In the genomic region with DNA sequence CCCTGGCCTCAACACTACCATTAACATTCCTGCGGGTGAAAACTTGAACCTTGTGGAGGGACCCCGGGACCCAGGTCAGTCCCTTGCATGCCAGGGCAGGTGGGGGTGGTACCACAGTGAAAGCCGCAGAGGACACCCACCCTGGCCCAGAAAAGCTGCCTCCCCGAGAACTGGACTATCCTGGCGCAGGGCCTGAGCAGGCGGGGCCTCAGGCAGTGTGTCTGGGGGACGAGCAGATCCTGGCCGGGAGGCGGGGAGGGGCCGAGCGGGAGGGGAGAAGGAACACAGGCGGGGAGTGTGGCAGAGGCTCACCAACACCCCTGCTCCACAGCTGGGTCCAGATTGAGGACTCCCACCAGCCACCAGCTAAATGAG, we compare ENCODE assay signal across 11 cellular contexts. TPM values are rescaled to one million over a fixed set of nuclear protein-coding genes. Genes with fewer than 3 reads are reported as not detected.
DNase-seq lines count a peak whose midpoint lies in the region; ATAC-seq and TF ChIP-seq lines count a peak whose summit lies in the region.
"Had no signal": no experiment of that assay in that cellular context is flagged by ENCODE, and none has a peak within 500 bp of the region (broad histone marks: within the 10 kb centered on the region; RNA-seq: fewer than 3 reads in every experiment).

No MANE protein-coding gene starts in this region.

- no peak overlapping the region for H3K4me3 Mint-ChIP-seq in activated T-helper 1 cell treated with anti-CD3 and anti-CD28 coated beads, Interleukin-12 subunit alpha, Interleukin-12 subunit beta, Interleukin-2, Interleukin-4 antibody, amounts not matched to agents 30 ng/mL and 10 ng/mL and 1 ng/mL, durations not matched to agents 14 hours and 24 hours and 36 hours
- H3K4me3 Mint-ChIP-seq: activated naive CD8-positive, alpha-beta T cell had no signal

- TF ChIP-seq CTCF in WI38 (IDR thresholded peaks at IDR 0.05; ENCODE audit: low read depth, low read length) (no peak), retinal pigment epithelial cell (conservative IDR thresholded peaks at IDR 0.05; ENCODE audit: low read depth, low read length) (no peak), GM20000 (IDR thresholded peaks at IDR 0.05; ENCODE audit: extremely low read depth, missing control alignments) (no peak)

- intact Hi-C loops in right cardiac atrium (cut with DNase I), result no loop called here
- intact Hi-C loops in activated T-helper 1 cell treated with anti-CD3 and anti-CD28 coated beads, Interleukin-12 subunit alpha, Interleukin-12 subunit beta, Interleukin-2, Interleukin-4 antibody, amounts not matched to agents 30 ng/mL and 10 ng/mL and 1 ng/mL, durations not matched to agents 14 hours and 24 hours and 36 hours (cut with micrococcal nuclease), result no loop called here

- ATAC-seq in right cardiac atrium, result peak; percentile 68 to 73

- no peaks in the 10 kb centered on the region for H3K9me3 Mint-ChIP-seq in activated T-helper 1 cell treated with anti-CD3 and anti-CD28 coated beads, Interleukin-12 subunit alpha, Interleukin-12 subunit beta, Interleukin-2, Interleukin-4 antibody, amounts not matched to agents 30 ng/mL and 10 ng/mL and 1 ng/mL, durations not matched to agents 14 hours and 24 hours and 36 hours

- peak; percentile 54 for DNase-seq in ELF-1 (ENCODE audit: low read depth, low spot score)
- DNase-seq in right cardiac atrium, result peak; percentile 88 to 95 (median 94)
- DNase-seq in retinal pigment epithelial cell (ENCODE audit: low read depth), result peak; percentile 30
- no peak for DNase-seq in GM20000 (ENCODE audit: low spot score)
- no peak for DNase-seq in mesenteric fat pad (ENCODE audit: low spot score)
- no peak for DNase-seq in activated T-helper 1 cell treated with anti-CD3 and anti-CD28 coated beads, Interleukin-12 subunit alpha, Interleukin-12 subunit beta, Interleukin-2, Interleukin-4 antibody, amounts not matched to agents 30 ng/mL and 10 ng/mL and 1 ng/mL, durations not matched to agents 14 hours and 24 hours and 36 hours (ENCODE audit: low spot score)
- no peak for DNase-seq in effector CD8-positive, alpha-beta T cell (lab: John Stamatoyannopoulos, UW)
- DNase-seq: NCI-H187 treated with DMSO at 0.1 percent for 48 hours; stimulated activated CD4-positive, alpha-beta T cell treated with anti-CD3 and anti-CD28 coated beads, Interleukin-4, amount 100 ng/mL, for 24 hours had no signal

- H3K4me3 ChIP-seq in WI38 (ENCODE audit: low read depth, low read length) (peak overlapping the region; percentile 35), right cardiac atrium (ENCODE audit: low read length) (peak overlapping the region; percentile 26), retinal pigment epithelial cell (ENCODE audit: low read length) (peak overlapping the region; percentile 36)

- H3K27ac Mint-ChIP-seq in activated T-helper 1 cell treated with anti-CD3 and anti-CD28 coated beads, Interleukin-12 subunit alpha, Interleukin-12 subunit beta, Interleukin-2, Interleukin-4 antibody, amounts not matched to agents 30 ng/mL and 10 ng/mL and 1 ng/mL, durations not matched to agents 14 hours and 24 hours and 36 hours, result no peak overlapping the region
- H3K27ac Mint-ChIP-seq: activated naive CD8-positive, alpha-beta T cell had no signal

- peaks cover 18% of the 10 kb centered on the region for H3K27me3 Mint-ChIP-seq in activated T-helper 1 cell treated with anti-CD3 and anti-CD28 coated beads, Interleukin-12 subunit alpha, Interleukin-12 subunit beta, Interleukin-2, Interleukin-4 antibody, amounts not matched to agents 30 ng/mL and 10 ng/mL and 1 ng/mL, durations not matched to agents 14 hours and 24 hours and 36 hours (ENCODE audit: insufficient read depth)

- H3K36me3 Mint-ChIP-seq in activated T-helper 1 cell treated with anti-CD3 and anti-CD28 coated beads, Interleukin-12 subunit alpha, Interleukin-12 subunit beta, Interleukin-2, Interleukin-4 antibody, amounts not matched to agents 30 ng/mL and 10 ng/mL and 1 ng/mL, durations not matched to agents 14 hours and 24 hours and 36 hours (ENCODE audit: low read depth), result no peaks in the 10 kb centered on the region
- H3K36me3 Mint-ChIP-seq: activated naive CD8-positive, alpha-beta T cell had no signal

- no peaks in the 10 kb centered on the region for H3K9me3 ChIP-seq in right cardiac atrium (ENCODE audit: control insufficient read depth, low read length)

- H3K4me1 Mint-ChIP-seq in activated T-helper 1 cell treated with anti-CD3 and anti-CD28 coated beads, Interleukin-12 subunit alpha, Interleukin-12 subunit beta, Interleukin-2, Interleukin-4 antibody, amounts not matched to agents 30 ng/mL and 10 ng/mL and 1 ng/mL, durations not matched to agents 14 hours and 24 hours and 36 hours (ENCODE audit: low read depth), result no peaks in the 10 kb centered on the region

- 3% methylated on average over 12 of the region's 12 CpGs for WGBS in right cardiac atrium

- no peaks in the 10 kb centered on the region for H3K27me3 ChIP-seq in right cardiac atrium (ENCODE audit: control insufficient read depth, insufficient read depth)

- H3K27ac ChIP-seq in right cardiac atrium (ENCODE audit: low read length), result no peak overlapping the region

- peaks cover 4% of the 10 kb centered on the region for H3K4me1 ChIP-seq in right cardiac atrium (ENCODE audit: control insufficient read depth, insufficient read depth, low read length)

RNA-seq across cellular contexts. Expression of a gene that starts 10.0 kb away (rescaled TPM):
- total RNA-seq in right cardiac atrium, result 1 to 10 TPM; 2.5 to 5.7 (median 3.3) TPM
- 2.0 TPM for polyA plus RNA-seq in right cardiac atrium
- 15.7 TPM for total RNA-seq in mesenteric fat pad
- 0.02 and 0.05 TPM in 2 replicates for total RNA-seq in activated T-helper 1 cell treated with anti-CD3 and anti-CD28 coated beads, Interleukin-12 subunit alpha, Interleukin-12 subunit beta, Interleukin-2, Interleukin-4 antibody, amounts not matched to agents 30 ng/mL and 10 ng/mL and 1 ng/mL, durations not matched to agents 14 hours and 24 hours and 36 hours

RNA-seq across cellular contexts. Expression of a gene that starts 17.4 kb away (rescaled TPM):
- total RNA-seq in right cardiac atrium (1 to 10 TPM; 1.8 to 4.2 (median 3.1) TPM), mesenteric fat pad (2.8 TPM)
- polyA plus RNA-seq in right cardiac atrium, result 2.4 TPM
- 3.1 TPM in 2 replicates for total RNA-seq in activated T-helper 1 cell treated with anti-CD3 and anti-CD28 coated beads, Interleukin-12 subunit alpha, Interleukin-12 subunit beta, Interleukin-2, Interleukin-4 antibody, amounts not matched to agents 30 ng/mL and 10 ng/mL and 1 ng/mL, durations not matched to agents 14 hours and 24 hours and 36 hours

RNA-seq across cellular contexts. Expression of a gene that starts 43.5 kb away (rescaled TPM):
- total RNA-seq in right cardiac atrium, result under 1 TPM; 0.06 to 0.88 (median 0.20) TPM
- polyA plus RNA-seq in right cardiac atrium, result 0.05 TPM
- 0.06 TPM for total RNA-seq in mesenteric fat pad
- total RNA-seq in activated T-helper 1 cell treated with anti-CD3 and anti-CD28 coated beads, Interleukin-12 subunit alpha, Interleukin-12 subunit beta, Interleukin-2, Interleukin-4 antibody, amounts not matched to agents 30 ng/mL and 10 ng/mL and 1 ng/mL, durations not matched to agents 14 hours and 24 hours and 36 hours, result 0.10 and 0.21 TPM in 2 replicates

RNA-seq across cellular contexts. Expression of a gene that starts 52.7 kb away (rescaled TPM):
- 1 to 10 TPM; 2.9 to 3.9 (median 3.3) TPM for total RNA-seq in right cardiac atrium
- 2.5 TPM for polyA plus RNA-seq in right cardiac atrium
- 3.4 TPM for total RNA-seq in mesenteric fat pad
- total RNA-seq in activated T-helper 1 cell treated with anti-CD3 and anti-CD28 coated beads, Interleukin-12 subunit alpha, Interleukin-12 subunit beta, Interleukin-2, Interleukin-4 antibody, amounts not matched to agents 30 ng/mL and 10 ng/mL and 1 ng/mL, durations not matched to agents 14 hours and 24 hours and 36 hours, result 62.5 and 63.7 TPM in 2 replicates

Comparison
In these comparisons a context has a peak if more than half of its experiments do, and no peak if none do; other contexts are left out.
1. DNase-seq: peak in ELF-1 (single experiment), right cardiac atrium (3 of 3) and retinal pigment epithelial cell (single experiment); none in GM20000 (single experiment), mesenteric fat pad (single experiment), activated T-helper 1 cell treated with anti-CD3 and anti-CD28 coated beads, Interleukin-12 subunit alpha, Interleukin-12 subunit beta, Interleukin-2, Interleukin-4 antibody, amounts not matched to agents 30 ng/mL and 10 ng/mL and 1 ng/mL, durations not matched to agents 14 hours and 24 hours and 36 hours (single experiment) and effector CD8-positive, alpha-beta T cell (single experiment).
2. Peak in every context shown above with its lines, with median percentiles within 50 percentile points of each other: H3K4me3 ChIP-seq.